Comparison of ENCODE assay signal across 8 cellular contexts in genomic region chr7:129367700-129368388, GRCh38.
A peak's percentile ranks its signal among the peaks of the same experiment; 100 is the strongest.
DNase-seq lines count a peak whose midpoint lies in the region; ATAC-seq and TF ChIP-seq lines count a peak whose summit lies in the region.

No MANE protein-coding gene starts in this region.

- no peak for TF ChIP-seq POLR2A in gastroesophageal sphincter (IDR thresholded peaks at IDR 0.05)

- H3K4me3 ChIP-seq in LNCaP clone FGC (ENCODE audit: low read depth, low read length) = no peak overlapping the region
- H3K4me3 ChIP-seq in SJSA1 = no peak overlapping the region
- H3K4me3 ChIP-seq in gastroesophageal sphincter = no peak overlapping the region

- H3K36me3 ChIP-seq in SJSA1 (no peaks in the 10 kb centered on the region), gastroesophageal sphincter (no peaks in the 10 kb centered on the region)

- TF ChIP-seq CTCF in LNCaP clone FGC (IDR thresholded peaks at IDR 0.05; ENCODE audit: control insufficient read depth, extremely low read depth, insufficient read depth) (peak; percentile 85), gastroesophageal sphincter (IDR thresholded peaks at IDR 0.05) (peak; percentile 70 to 90 (median 73))

- H3K4me1 ChIP-seq in SJSA1 (replicated peaks) = no peaks in the 10 kb centered on the region
- peaks cover 0 to 11% (median 3%) of the 10 kb centered on the region in 3 donors for H3K4me1 ChIP-seq in gastroesophageal sphincter

- H3K9me3 ChIP-seq in SJSA1 (replicated peaks) = no peaks in the 10 kb centered on the region
- no peaks in the 10 kb centered on the region for H3K9me3 ChIP-seq in gastroesophageal sphincter

- DNase-seq in DMS79 treated with DMSO at 0.1 percent for 48 hours (lab: John Stamatoyannopoulos, UW) (peak; percentile 93), LNCaP clone FGC (ENCODE audit: low read depth) (peak; percentile 40), SJSA1 (ENCODE audit: low read depth in 1 of 2, low spot score in 2 of 2) (peak; percentile 48 to 67), nucleus accumbens (lab: John Stamatoyannopoulos, UW) (peak in 54 of 56 donors; percentile 4 to 89 (median 55)), substantia nigra (lab: John Stamatoyannopoulos, UW) (peak in 47 of 49 donors; percentile 2 to 79 (median 46))
- DNase-seq in activated naive CD4-positive, alpha-beta T cell treated with Interleukin-2 at 50 U/mL for 16 hours = peak; percentile 79

- H3K27me3 ChIP-seq in SJSA1 (replicated peaks) = no peaks in the 10 kb centered on the region
- no peaks in the 10 kb centered on the region for H3K27me3 ChIP-seq in gastroesophageal sphincter

- 25% methylated on average over 5 of the region's 11 CpGs; no CpG with 5 or more reads in 1 of the 2 donors for WGBS in gastroesophageal sphincter (ENCODE audit: low coverage in 1 of 2), 2 donors

- no peak for TF ChIP-seq EP300 in gastroesophageal sphincter (IDR thresholded peaks at IDR 0.05)

- ATAC-seq in GM21786 (IDR thresholded peaks at IDR 0.05; ENCODE audit: unreplicated experiment) (peak; percentile 60), gastroesophageal sphincter (peak; percentile 60)

- H3K27ac ChIP-seq in SJSA1 (no peak overlapping the region), gastroesophageal sphincter (no peak overlapping the region), substantia nigra (ENCODE audit: low read depth, low read length, poor library complexity, severe bottlenecking) (no peak overlapping the region)

Comparison
In these comparisons a context has a peak if more than half of its experiments do, and no peak if none do; other contexts are left out.
1. DNase-seq: peak in every context shown above with its lines; median percentile 93 in DMS79 treated with DMSO at 0.1 percent for 48 hours; 79 in activated naive CD4-positive, alpha-beta T cell treated with Interleukin-2 at 50 U/mL for 16 hours; 58 in SJSA1; 55 in nucleus accumbens; 46 in substantia nigra; 40 in LNCaP clone FGC.